In genomic region chr9:126470251-126470993, GRCh38 we compare ENCODE assay signal across 9 cellular contexts.
DNase-seq lines count a peak whose midpoint lies in the region; ATAC-seq and TF ChIP-seq lines count a peak whose summit lies in the region.
"Had no signal": no experiment of that assay in that cellular context is flagged by ENCODE, and none has a peak within 500 bp of the region (broad histone marks: within the 10 kb centered on the region; RNA-seq: fewer than 3 reads in every experiment).

No MANE protein-coding gene starts in this region.

- CTCF ChIA-PET in activated CD4-positive, alpha-beta T cell treated with anti-CD3 and anti-CD28 coated beads for 36 hours (lab: Charles Lee) = interaction anchor here (0.7 to 4.8 kb wide), 5 partner anchors 21 to 556 kb away, joined by 3 to 32 read pairs (median 4); no protein-coding TSS in a partner anchor

- H3K27ac Mint-ChIP-seq in activated CD4-positive, alpha-beta T cell treated with anti-CD3 and anti-CD28 coated beads for 36 hours = peak overlapping the region; percentile 32
- peak overlapping the region; percentile 82 for H3K27ac Mint-ChIP-seq in activated naive CD8-positive, alpha-beta T cell
- H3K27ac Mint-ChIP-seq in stimulated activated naive CD8-positive, alpha-beta T cell treated with anti-CD3 and anti-CD28 coated beads, Interleukin-15, amount 100 ng/mL, for 72 hours = peak overlapping the region; percentile 83 to 91
- no peak overlapping the region for H3K27ac Mint-ChIP-seq in glutamatergic neuron (ENCODE audit: unreplicated experiment)

- H3K27me3 Mint-ChIP-seq in activated CD4-positive, alpha-beta T cell treated with anti-CD3 and anti-CD28 coated beads for 36 hours = peaks cover 6% of the 10 kb centered on the region
- no peaks in the 10 kb centered on the region for H3K27me3 Mint-ChIP-seq in activated naive CD8-positive, alpha-beta T cell
- no peaks in the 10 kb centered on the region for H3K27me3 Mint-ChIP-seq in stimulated activated naive CD8-positive, alpha-beta T cell treated with anti-CD3 and anti-CD28 coated beads, Interleukin-15, amount 100 ng/mL, for 72 hours
- H3K27me3 Mint-ChIP-seq in glutamatergic neuron (ENCODE audit: unreplicated experiment) = no peaks in the 10 kb centered on the region

- peak; percentile 35 for DNase-seq in activated CD4-positive, alpha-beta T cell treated with anti-CD3 and anti-CD28 coated beads for 36 hours
- no peak for DNase-seq in activated CD4-positive, alpha-beta T cell treated with anti-CD3 and anti-CD28 coated beads, Interleukin-2, amount 50 U/mL, for 1 hour
- peak; percentile 37 to 67 for DNase-seq in stimulated activated naive CD8-positive, alpha-beta T cell treated with anti-CD3 and anti-CD28 coated beads, Interleukin-15, amount 100 ng/mL, for 72 hours
- DNase-seq in DMS114 treated with DMSO at 0.1 percent for 48 hours (lab: John Stamatoyannopoulos, UW; ENCODE audit: unreplicated experiment) (no peak), dermis blood vessel endothelial cell (no peak), glutamatergic neuron (no peak)

- peak; percentile 64 for ATAC-seq in activated CD4-positive, alpha-beta T cell treated with anti-CD3 and anti-CD28 coated beads for 36 hours
- ATAC-seq in HG03520 (IDR thresholded peaks at IDR 0.05; ENCODE audit: unreplicated experiment) = peak; percentile 35
- peak; percentile 84 for ATAC-seq in stimulated activated naive CD8-positive, alpha-beta T cell treated with anti-CD3 and anti-CD28 coated beads, Interleukin-15, amount 100 ng/mL, for 72 hours

- H3K4me1 Mint-ChIP-seq in activated CD4-positive, alpha-beta T cell treated with anti-CD3 and anti-CD28 coated beads for 36 hours = peaks cover 60% of the 10 kb centered on the region
- peaks cover 80% of the 10 kb centered on the region for H3K4me1 Mint-ChIP-seq in activated naive CD8-positive, alpha-beta T cell (ENCODE audit: low read depth)
- H3K4me1 Mint-ChIP-seq in stimulated activated naive CD8-positive, alpha-beta T cell treated with anti-CD3 and anti-CD28 coated beads, Interleukin-15, amount 100 ng/mL, for 72 hours = peaks cover 79% of the 10 kb centered on the region
- H3K4me1 Mint-ChIP-seq in glutamatergic neuron (ENCODE audit: low read depth, unreplicated experiment) = no peaks in the 10 kb centered on the region

- H3K9me3 Mint-ChIP-seq in activated CD4-positive, alpha-beta T cell treated with anti-CD3 and anti-CD28 coated beads for 36 hours (ENCODE audit: low read depth) = no peaks in the 10 kb centered on the region
- no peaks in the 10 kb centered on the region for H3K9me3 Mint-ChIP-seq in activated naive CD8-positive, alpha-beta T cell (ENCODE audit: low read depth)
- no peaks in the 10 kb centered on the region for H3K9me3 Mint-ChIP-seq in stimulated activated naive CD8-positive, alpha-beta T cell treated with anti-CD3 and anti-CD28 coated beads, Interleukin-15, amount 100 ng/mL, for 72 hours
- no peaks in the 10 kb centered on the region for H3K9me3 Mint-ChIP-seq in glutamatergic neuron (ENCODE audit: unreplicated experiment)
- H3K9me3 Mint-ChIP-seq: nephron had no signal

- H3K4me3 Mint-ChIP-seq in activated CD4-positive, alpha-beta T cell treated with anti-CD3 and anti-CD28 coated beads for 36 hours = peak overlapping the region; percentile 39
- H3K4me3 Mint-ChIP-seq in activated naive CD8-positive, alpha-beta T cell = peak overlapping the region; percentile 72
- peak overlapping the region; percentile 62 to 78 for H3K4me3 Mint-ChIP-seq in stimulated activated naive CD8-positive, alpha-beta T cell treated with anti-CD3 and anti-CD28 coated beads, Interleukin-15, amount 100 ng/mL, for 72 hours
- no peak overlapping the region for H3K4me3 Mint-ChIP-seq in glutamatergic neuron (ENCODE audit: unreplicated experiment)
- H3K4me3 Mint-ChIP-seq: nephron had no signal

- intact Hi-C loops in activated CD4-positive, alpha-beta T cell treated with anti-CD3 and anti-CD28 coated beads for 36 hours (cut with DNase I, micrococcal nuclease) = loop anchor here (2.0 to 10.0 kb wide), 5 partner anchors 46 to 838 kb away; partner anchors contain the start of gene MVB12B (in 1 of the 2)

- peaks cover 3% of the 10 kb centered on the region for H3K36me3 Mint-ChIP-seq in activated CD4-positive, alpha-beta T cell treated with anti-CD3 and anti-CD28 coated beads for 36 hours (ENCODE audit: low read depth)
- peaks cover 13% of the 10 kb centered on the region for H3K36me3 Mint-ChIP-seq in activated naive CD8-positive, alpha-beta T cell
- H3K36me3 Mint-ChIP-seq in glutamatergic neuron (ENCODE audit: unreplicated experiment) = peaks cover 5% of the 10 kb centered on the region

- POLR2A ChIA-PET in activated CD4-positive, alpha-beta T cell treated with anti-CD3 and anti-CD28 coated beads for 36 hours (lab: Charles Lee) = no interaction called here

- TF ChIP-seq CTCF in glutamatergic neuron (IDR thresholded peaks at IDR 0.05; ENCODE audit: partially characterized antibody, unreplicated experiment) = no peak

Comparison
In these comparisons a context has a peak if more than half of its experiments do, and no peak if none do; other contexts are left out.
1. DNase-seq: peak in activated CD4-positive, alpha-beta T cell treated with anti-CD3 and anti-CD28 coated beads for 36 hours (single experiment) and stimulated activated naive CD8-positive, alpha-beta T cell treated with anti-CD3 and anti-CD28 coated beads, Interleukin-15, amount 100 ng/mL, for 72 hours (2 of 2); none in activated CD4-positive, alpha-beta T cell treated with anti-CD3 and anti-CD28 coated beads, Interleukin-2, amount 50 U/mL, for 1 hour (single experiment), DMS114 treated with DMSO at 0.1 percent for 48 hours (single experiment), dermis blood vessel endothelial cell (single experiment) and glutamatergic neuron (single experiment).
2. Peak in every context shown above with its lines, with median percentiles within 50 percentile points of each other: ATAC-seq.